Comparison of ENCODE assay signal across 8 cellular contexts in the genomic region with DNA sequence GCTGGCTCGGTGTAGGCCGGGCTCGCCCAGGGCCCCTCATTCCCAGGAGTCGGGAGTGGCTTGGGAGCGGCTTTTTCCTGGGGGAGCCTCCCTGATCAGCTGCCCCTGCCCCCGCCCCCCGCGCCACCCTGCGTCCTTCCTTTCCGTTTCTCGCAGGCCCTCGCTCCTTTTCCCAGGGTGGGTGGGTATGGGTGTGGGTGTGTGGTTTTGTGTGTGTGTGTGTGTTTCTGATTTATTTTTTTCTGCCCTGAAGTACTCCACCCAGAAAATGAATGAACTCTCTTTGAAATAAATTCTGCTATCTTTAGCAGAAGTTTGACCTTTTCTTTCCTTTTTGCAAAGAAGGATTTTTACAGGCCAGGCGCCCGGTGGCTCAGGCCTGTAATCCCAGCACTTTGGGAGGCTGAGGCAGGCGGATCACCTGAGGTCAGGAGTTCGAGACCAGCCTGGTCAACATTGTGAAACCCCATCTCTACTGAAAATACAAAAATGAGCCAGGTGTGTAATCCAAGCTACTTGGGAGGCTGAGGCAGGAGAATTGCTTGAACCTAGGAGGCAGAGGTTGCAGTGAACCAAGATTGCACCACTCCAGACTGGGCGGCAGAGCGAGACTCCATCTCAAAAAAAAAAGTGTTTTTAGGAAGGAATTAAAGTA. TPM values are rescaled to one million over a fixed set of nuclear protein-coding genes. Genes with fewer than 3 reads are reported as not detected.
DNase-seq lines count a peak whose midpoint lies in the region; ATAC-seq and TF ChIP-seq lines count a peak whose summit lies in the region.

No MANE protein-coding gene starts in this region.

- peak; percentile 20 for ATAC-seq in activated CD8-positive, alpha-beta memory T cell treated with anti-CD3 and anti-CD28 coated beads, Interleukin-2, amount 10 ng/mL, durations not matched to agents 7 days and 5 days

- no peak for TF ChIP-seq CTCF in LNCaP clone FGC (IDR thresholded peaks at IDR 0.05; ENCODE audit: control insufficient read depth, extremely low read depth, insufficient read depth)
- TF ChIP-seq CTCF in coronary artery (IDR thresholded peaks at IDR 0.05), result no peak
- TF ChIP-seq CTCF in osteocyte (IDR thresholded peaks at IDR 0.05), result no peak

- peak overlapping the region; percentile 70 for H3K4me3 Mint-ChIP-seq in activated CD8-positive, alpha-beta memory T cell treated with anti-CD3 and anti-CD28 coated beads, Interleukin-2, amount 10 ng/mL, durations not matched to agents 7 days and 5 days
- peak overlapping the region; percentile 76 for H3K4me3 Mint-ChIP-seq in osteocyte (ENCODE audit: unreplicated experiment)

- peaks cover 16% of the 10 kb centered on the region for H3K36me3 Mint-ChIP-seq in activated CD8-positive, alpha-beta memory T cell treated with anti-CD3 and anti-CD28 coated beads, Interleukin-2, amount 10 ng/mL, durations not matched to agents 7 days and 5 days
- peaks cover 29% of the 10 kb centered on the region for H3K36me3 Mint-ChIP-seq in osteocyte (ENCODE audit: unreplicated experiment)

- CTCF ChIA-PET in activated CD8-positive, alpha-beta memory T cell treated with anti-CD3 and anti-CD28 coated beads, Interleukin-2, amount 10 ng/mL, durations not matched to agents 7 days and 5 days (lab: Charles Lee), result interaction anchor here (1.2 to 3.5 kb wide), 6 partner anchors 9 to 104 kb away, joined by 3 to 12 read pairs (median 8); a partner anchor contains a TSS

- DNase-seq in activated CD8-positive, alpha-beta memory T cell treated with anti-CD3 and anti-CD28 coated beads, Interleukin-2, amount 10 ng/mL, durations not matched to agents 7 days and 5 days, result no peak
- DNase-seq in activated CD8-positive, alpha-beta memory T cell treated with anti-CD3 and anti-CD28 coated beads for 24 hours, result no peak
- DNase-seq in LNCaP clone FGC (ENCODE audit: low read depth), result no peak
- DNase-seq in coronary artery (ENCODE audit: low spot score), result no peak
- DNase-seq in osteocyte (ENCODE audit: extremely low spot score, unreplicated experiment), result no peak
- no peak for DNase-seq in Kasumi-1 (lab: John Stamatoyannopoulos, UW)
- DNase-seq in iPS-NIHi7 (ENCODE audit: extremely low spot score), result no peak
- no peak for DNase-seq in SKM-1 (lab: John Stamatoyannopoulos, UW; ENCODE audit: unreplicated experiment)

- H3K27ac ChIP-seq in coronary artery, result peak overlapping the region; percentile 93 to 95

- peak overlapping the region; percentile 90 for H3K27ac Mint-ChIP-seq in activated CD8-positive, alpha-beta memory T cell treated with anti-CD3 and anti-CD28 coated beads, Interleukin-2, amount 10 ng/mL, durations not matched to agents 7 days and 5 days
- H3K27ac Mint-ChIP-seq in osteocyte (ENCODE audit: unreplicated experiment), result peak overlapping the region; percentile 98

- H3K27me3 Mint-ChIP-seq in activated CD8-positive, alpha-beta memory T cell treated with anti-CD3 and anti-CD28 coated beads, Interleukin-2, amount 10 ng/mL, durations not matched to agents 7 days and 5 days, result no peaks in the 10 kb centered on the region
- no peaks in the 10 kb centered on the region for H3K27me3 Mint-ChIP-seq in osteocyte (ENCODE audit: unreplicated experiment)

- no peaks in the 10 kb centered on the region for H3K9me3 Mint-ChIP-seq in activated CD8-positive, alpha-beta memory T cell treated with anti-CD3 and anti-CD28 coated beads, Interleukin-2, amount 10 ng/mL, durations not matched to agents 7 days and 5 days (ENCODE audit: low read depth)
- no peaks in the 10 kb centered on the region for H3K9me3 Mint-ChIP-seq in osteocyte (ENCODE audit: unreplicated experiment)

- H3K4me3 ChIP-seq in LNCaP clone FGC (ENCODE audit: low read depth, low read length) (peak overlapping the region; percentile 38), coronary artery (peak overlapping the region; percentile 57)

- peaks cover 34% of the 10 kb centered on the region for H3K4me1 Mint-ChIP-seq in activated CD8-positive, alpha-beta memory T cell treated with anti-CD3 and anti-CD28 coated beads, Interleukin-2, amount 10 ng/mL, durations not matched to agents 7 days and 5 days
- peaks cover 58% of the 10 kb centered on the region for H3K4me1 Mint-ChIP-seq in osteocyte (ENCODE audit: unreplicated experiment)

RNA-seq across cellular contexts. Expression of a gene that starts 30.0 kb away (rescaled TPM):
- total RNA-seq in activated CD8-positive, alpha-beta memory T cell treated with anti-CD3 and anti-CD28 coated beads, Interleukin-2, amount 10 ng/mL, durations not matched to agents 7 days and 5 days, result 10 to 100 TPM; 51.2 to 57.5 TPM
- 50.2 and 55.0 TPM in 2 replicates for total RNA-seq in osteocyte
